Comparison of ENCODE assay signal across 1 cellular context in the genomic region with DNA sequence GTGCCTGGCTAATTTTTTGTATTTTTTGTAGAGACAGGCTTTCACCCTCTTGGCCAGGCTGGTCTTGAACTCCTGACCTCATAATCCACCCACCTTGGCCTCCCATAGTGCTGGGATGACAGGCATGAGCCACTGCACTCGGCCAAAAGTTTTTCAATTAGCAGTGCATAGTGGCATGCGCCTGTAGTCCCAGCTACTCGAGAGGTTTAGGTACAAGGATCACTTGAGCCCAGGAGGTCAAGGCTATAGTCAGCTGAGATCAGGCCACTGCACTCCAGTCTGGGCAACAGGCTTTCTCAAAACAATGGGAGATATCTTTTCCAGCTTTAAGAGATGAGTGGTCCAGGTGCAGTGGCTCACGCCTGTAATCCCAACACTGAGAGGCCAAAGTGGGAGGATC.
TF ChIP-seq lines count a peak whose summit lies in the region.

No MANE protein-coding gene starts in this region.

TF ChIP-seq in HepG2, 621 proteins besides CTCF, POLR2A, EP300 and RAD21:
- TF ChIP-seq SETDB1 (CRISPR knock-in tag; IDR thresholded peaks at IDR 0.05; ENCODE audit: borderline replicate concordance) (no peak), NR2F6 (IDR thresholded peaks at IDR 0.05) (peak; percentile 52; the same call in 1 of the 2 replicates), NR2F6 (CRISPR knock-in tag; IDR thresholded peaks at IDR 0.05) (peak; percentile 19; the same call in 1 of the 2 replicates), NBN (conservative IDR thresholded peaks at IDR 0.05) (no peak), FOXA3 (CRISPR knock-in tag; IDR thresholded peaks at IDR 0.05) (no peak), NR2F1 (CRISPR knock-in tag; IDR thresholded peaks at IDR 0.05) (peak; percentile 29 to 41; a peak in 1 of 4 replicates), RARA (CRISPR knock-in tag; IDR thresholded peaks at IDR 0.05) (peak; percentile 43; the same call in 1 of the 2 replicates), SOX6 (IDR thresholded peaks at IDR 0.05) (no peak), SOX6 (CRISPR knock-in tag; IDR thresholded peaks at IDR 0.05) (peak; percentile 39; the same call in 1 of the 2 replicates), RXRA (CRISPR knock-in tag; IDR thresholded peaks at IDR 0.05) (0 out of 2 replicates have a peak, but pooled peaks have one; percentile 26), HNF4A (CRISPR knock-in tag; IDR thresholded peaks at IDR 0.05) (peak; percentile 74), DMAP1 (CRISPR knock-in tag; IDR thresholded peaks at IDR 0.05) (no peak), SALL1 (CRISPR knock-in tag; IDR thresholded peaks at IDR 0.05) (peak; percentile 32; the same call in 1 of the 2 replicates), ZZZ3 (CRISPR knock-in tag; IDR thresholded peaks at IDR 0.05; ENCODE audit: borderline replicate concordance) (no peak), IKZF4 (CRISPR knock-in tag; IDR thresholded peaks at IDR 0.05; ENCODE audit: borderline replicate concordance, low read depth, not compliant biosample characterization) (no peak), ISX (CRISPR knock-in tag; conservative IDR thresholded peaks at IDR 0.05) (no peak)
- TF ChIP-seq, protein P1, sequence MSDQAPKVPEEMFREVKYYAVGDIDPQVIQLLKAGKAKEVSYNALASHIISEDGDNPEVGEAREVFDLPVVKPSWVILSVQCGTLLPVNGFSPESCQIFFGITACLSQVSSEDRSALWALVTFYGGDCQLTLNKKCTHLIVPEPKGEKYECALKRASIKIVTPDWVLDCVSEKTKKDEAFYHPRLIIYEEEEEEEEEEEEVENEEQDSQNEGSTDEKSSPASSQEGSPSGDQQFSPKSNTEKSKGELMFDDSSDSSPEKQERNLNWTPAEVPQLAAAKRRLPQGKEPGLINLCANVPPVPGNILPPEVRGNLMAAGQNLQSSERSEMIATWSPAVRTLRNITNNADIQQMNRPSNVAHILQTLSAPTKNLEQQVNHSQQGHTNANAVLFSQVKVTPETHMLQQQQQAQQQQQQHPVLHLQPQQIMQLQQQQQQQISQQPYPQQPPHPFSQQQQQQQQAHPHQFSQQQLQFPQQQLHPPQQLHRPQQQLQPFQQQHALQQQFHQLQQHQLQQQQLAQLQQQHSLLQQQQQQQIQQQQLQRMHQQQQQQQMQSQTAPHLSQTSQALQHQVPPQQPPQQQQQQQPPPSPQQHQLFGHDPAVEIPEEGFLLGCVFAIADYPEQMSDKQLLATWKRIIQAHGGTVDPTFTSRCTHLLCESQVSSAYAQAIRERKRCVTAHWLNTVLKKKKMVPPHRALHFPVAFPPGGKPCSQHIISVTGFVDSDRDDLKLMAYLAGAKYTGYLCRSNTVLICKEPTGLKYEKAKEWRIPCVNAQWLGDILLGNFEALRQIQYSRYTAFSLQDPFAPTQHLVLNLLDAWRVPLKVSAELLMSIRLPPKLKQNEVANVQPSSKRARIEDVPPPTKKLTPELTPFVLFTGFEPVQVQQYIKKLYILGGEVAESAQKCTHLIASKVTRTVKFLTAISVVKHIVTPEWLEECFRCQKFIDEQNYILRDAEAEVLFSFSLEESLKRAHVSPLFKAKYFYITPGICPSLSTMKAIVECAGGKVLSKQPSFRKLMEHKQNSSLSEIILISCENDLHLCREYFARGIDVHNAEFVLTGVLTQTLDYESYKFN (CRISPR knock-in tag; conservative IDR thresholded peaks at IDR 0.05) = 0 out of 2 replicates have a peak, but pooled peaks have one; percentile 32
